ENCODE assay signal across 24 cellular contexts in the genomic region with DNA sequence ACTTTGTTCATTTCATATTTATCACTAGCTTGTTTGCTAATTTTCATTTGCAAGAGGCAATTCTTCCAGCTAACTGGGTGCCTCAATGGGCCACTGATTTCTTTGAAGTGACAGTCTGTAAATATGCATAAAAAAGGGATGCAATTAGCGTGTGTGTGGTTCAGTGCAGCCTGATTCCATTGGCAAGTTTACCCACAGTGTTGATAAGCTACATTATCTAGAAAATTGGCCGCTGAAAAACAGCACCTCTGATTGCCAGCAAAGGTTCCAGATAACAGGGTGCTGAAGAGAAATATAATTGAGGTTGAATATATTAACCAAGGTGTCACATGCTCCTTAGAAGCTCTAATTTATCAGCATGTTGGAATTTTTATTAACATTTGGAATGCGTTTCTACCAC.
"Had no signal": no experiment of that assay in that cellular context is flagged by ENCODE, and none has a peak within 500 bp of the region (broad histone marks: within the 10 kb centered on the region; RNA-seq: fewer than 3 reads in every experiment).

No MANE protein-coding gene starts in this region.

- ATAC-seq: activated CD8-positive, alpha-beta memory T cell treated with anti-CD3 and anti-CD28 coated beads, Interleukin-2, amount 10 ng/mL, durations not matched to agents 7 days and 5 days; activated naive CD4-positive, alpha-beta T cell treated with anti-CD3 and anti-CD28 coated beads, Interleukin-2, amount 50 U/mL, for 72 hours; activated T-cell treated with anti-CD3 and anti-CD28 coated beads, Interleukin-2, amount 50 U/mL, for 4 hours; T-helper 17 cell had no signal

- H3K4me3 Mint-ChIP-seq: activated B cell treated with CpG ODN at 0.5 μM for 24 hours; activated CD4-positive, alpha-beta T cell treated with anti-CD3 and anti-CD28 coated beads, Interleukin-2, amount 10 ng/mL, durations not matched to agents 24 days and 14 days; activated CD8-positive, alpha-beta memory T cell treated with anti-CD3 and anti-CD28 coated beads, Interleukin-2, amount 10 ng/mL, durations not matched to agents 7 days and 5 days; activated T-cell treated with anti-CD3 and anti-CD28 coated beads, Interleukin-2, amount 50 U/mL, for 4 hours; T-helper 17 cell had no signal

- DNase-seq: activated B cell treated with CpG ODN at 0.5 μM for 24 hours; activated CD4-positive, alpha-beta T cell treated with anti-CD3 and anti-CD28 coated beads for 1 hour; activated CD4-positive, alpha-beta T cell treated with anti-CD3 and anti-CD28 coated beads, Interleukin-2, amount 10 ng/mL, durations not matched to agents 24 days and 14 days; activated CD4-positive, alpha-beta T cell treated with anti-CD3 and anti-CD28 coated beads, Interleukin-2, amount 50 U/mL, for 48 hours; activated CD8-positive, alpha-beta memory T cell treated with anti-CD3 and anti-CD28 coated beads, Interleukin-2, amount 10 ng/mL, durations not matched to agents 7 days and 5 days; activated effector memory CD4-positive, alpha-beta T cell treated with anti-CD3 and anti-CD28 coated beads, Interleukin-2, amount 50 U/mL, for 16 hours; activated naive CD4-positive, alpha-beta T cell treated with Interleukin-2 at 50 U/mL for 16 hours; activated T-cell treated with anti-CD3 and anti-CD28 coated beads, Interleukin-2, amount 50 U/mL, for 4 hours; amygdala; brain microvascular endothelial cell; IMR-90; Kasumi-1; KBM-7; NCI-H1105 treated with DMSO at 0.1 percent for 48 hours; NCI-H1436 treated with DMSO at 0.1 percent for 48 hours; NCI-H187; NCI-H2227 treated with DMSO at 0.1 percent for 48 hours; NCI-H446 treated with DMSO at 0.1 percent for 48 hours; NCI-H524 treated with DMSO at 0.1 percent for 48 hours; NCI-H748 treated with DMSO at 0.1 percent for 48 hours; SIG-M5; T-helper 17 cell; T-helper 9 cell had no signal

- H3K36me3 Mint-ChIP-seq: activated CD8-positive, alpha-beta memory T cell treated with anti-CD3 and anti-CD28 coated beads, Interleukin-2, amount 10 ng/mL, durations not matched to agents 7 days and 5 days; activated naive CD4-positive, alpha-beta T cell treated with anti-CD3 and anti-CD28 coated beads, Interleukin-2, amount 50 U/mL, for 72 hours had no signal

- H3K4me1 Mint-ChIP-seq: activated B cell treated with CpG ODN at 0.5 μM for 24 hours; activated CD4-positive, alpha-beta T cell treated with anti-CD3 and anti-CD28 coated beads, Interleukin-2, amount 10 ng/mL, durations not matched to agents 24 days and 14 days; activated CD8-positive, alpha-beta memory T cell treated with anti-CD3 and anti-CD28 coated beads, Interleukin-2, amount 10 ng/mL, durations not matched to agents 7 days and 5 days; T-helper 17 cell had no signal

- H3K27me3 ChIP-seq: brain microvascular endothelial cell had no signal

- H3K36me3 ChIP-seq: brain microvascular endothelial cell had no signal

- H3K27ac ChIP-seq: brain microvascular endothelial cell had no signal

- H3K9me3 Mint-ChIP-seq: activated B cell treated with CpG ODN at 0.5 μM for 24 hours; activated CD4-positive, alpha-beta T cell treated with anti-CD3 and anti-CD28 coated beads, Interleukin-2, amount 10 ng/mL, durations not matched to agents 24 days and 14 days; activated naive CD4-positive, alpha-beta T cell treated with anti-CD3 and anti-CD28 coated beads, Interleukin-2, amount 50 U/mL, for 72 hours; activated T-cell treated with anti-CD3 and anti-CD28 coated beads, Interleukin-2, amount 50 U/mL, for 4 hours had no signal

- H3K27ac Mint-ChIP-seq: activated B cell treated with CpG ODN at 0.5 μM for 24 hours; activated CD4-positive, alpha-beta T cell treated with anti-CD3 and anti-CD28 coated beads, Interleukin-2, amount 10 ng/mL, durations not matched to agents 24 days and 14 days; activated CD8-positive, alpha-beta memory T cell treated with anti-CD3 and anti-CD28 coated beads, Interleukin-2, amount 10 ng/mL, durations not matched to agents 7 days and 5 days; activated naive CD4-positive, alpha-beta T cell treated with anti-CD3 and anti-CD28 coated beads, Interleukin-2, amount 50 U/mL, for 72 hours; T-helper 17 cell had no signal
